Comparison of ENCODE assay signal across 32 cellular contexts in the genomic region with DNA sequence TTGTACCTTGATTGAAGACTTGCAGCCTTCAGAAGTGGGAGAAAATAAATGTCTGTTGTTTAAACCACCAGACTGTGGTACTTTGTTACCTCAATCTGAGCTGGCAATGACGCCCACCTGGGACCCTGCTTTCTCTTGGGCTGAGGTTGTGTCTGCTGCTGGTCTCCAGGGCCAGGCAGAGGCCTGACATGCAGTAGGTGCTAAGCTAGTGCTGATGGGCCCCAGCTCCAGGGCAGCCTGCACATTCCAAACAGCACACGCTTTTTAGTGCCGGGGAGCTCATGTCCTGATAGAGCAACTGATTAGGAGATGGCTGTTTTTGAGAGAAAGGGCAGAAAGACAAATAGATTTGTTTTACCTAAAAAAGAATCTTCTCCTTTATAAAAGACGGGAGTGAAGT.
"Had no signal": no experiment of that assay in that cellular context is flagged by ENCODE, and none has a peak within 500 bp of the region (broad histone marks: within the 10 kb centered on the region; RNA-seq: fewer than 3 reads in every experiment).

No MANE protein-coding gene starts in this region.

- H3K4me1 ChIP-seq: ascending aorta, gastrocnemius medialis had no signal

- ATAC-seq: activated CD4-positive, alpha-beta T cell treated with anti-CD3 and anti-CD28 coated beads for 36 hours; activated CD8-positive, alpha-beta memory T cell treated with anti-CD3 and anti-CD28 coated beads, Interleukin-2, amount 10 ng/mL, durations not matched to agents 7 days and 5 days; activated CD8-positive, alpha-beta T cell treated with anti-CD3 and anti-CD28 coated beads, Interleukin-2, amount 10 ng/mL, durations not matched to agents 7 days and 5 days; activated naive CD4-positive, alpha-beta T cell treated with anti-CD3 and anti-CD28 coated beads, Interleukin-2, amount 50 U/mL, for 72 hours; esophagus mucosa; foreskin keratinocyte; gastrocnemius medialis; T-helper 17 cell had no signal

- H3K4me1 Mint-ChIP-seq: activated CD4-positive, alpha-beta T cell treated with anti-CD3 and anti-CD28 coated beads for 36 hours; activated CD4-positive, alpha-beta T cell treated with anti-CD3 and anti-CD28 coated beads, Interleukin-2, amount 10 ng/mL, durations not matched to agents 24 days and 14 days; activated CD8-positive, alpha-beta memory T cell treated with anti-CD3 and anti-CD28 coated beads, Interleukin-2, amount 10 ng/mL, durations not matched to agents 7 days and 5 days; activated naive CD4-positive, alpha-beta T cell treated with anti-CD3 and anti-CD28 coated beads, Interleukin-2, amount 10 ng/mL, durations not matched to agents 7 days and 5 days; activated naive CD8-positive, alpha-beta T cell treated with anti-CD3 and anti-CD28 coated beads, Interleukin-2, amount 10 ng/mL, durations not matched to agents 7 days and 5 days; central memory CD8-positive, alpha-beta T cell; T-helper 17 cell had no signal

- DNase-seq: activated CD4-positive, alpha-beta memory T cell treated with anti-CD3 and anti-CD28 coated beads for 36 hours; activated CD4-positive, alpha-beta T cell treated with anti-CD3 and anti-CD28 coated beads for 36 hours; activated CD4-positive, alpha-beta T cell treated with anti-CD3 and anti-CD28 coated beads, Interleukin-2, amount 10 ng/mL, durations not matched to agents 24 days and 14 days; activated CD4-positive, CD25-positive, alpha-beta regulatory T cell; activated CD4-positive, CD25-positive, alpha-beta regulatory T cell treated with anti-CD3 and anti-CD28 coated beads, Interleukin-2, amount 50 U/mL, for 72 hours; activated CD8-positive, alpha-beta memory T cell treated with anti-CD3 and anti-CD28 coated beads, Interleukin-2, amount 10 ng/mL, durations not matched to agents 7 days and 5 days; activated CD8-positive, alpha-beta memory T cell treated with anti-CD3 and anti-CD28 coated beads, Interleukin-2, amount 50 U/mL, for 4 hours; activated CD8-positive, alpha-beta T cell treated with anti-CD3 and anti-CD28 coated beads, Interleukin-2, amount 10 ng/mL, durations not matched to agents 7 days and 5 days; activated gamma-delta T cell; activated naive CD4-positive, alpha-beta T cell; activated naive CD4-positive, alpha-beta T cell treated with anti-CD3 and anti-CD28 coated beads, Interleukin-2, amount 10 ng/mL, durations not matched to agents 7 days and 5 days; activated naive CD8-positive, alpha-beta T cell treated with anti-CD3 and anti-CD28 coated beads, Interleukin-2, amount 10 ng/mL, durations not matched to agents 7 days and 5 days; activated T-cell treated with anti-CD3 and anti-CD28 coated beads, Interleukin-2, amount 50 U/mL, for 1 hour; activated T-cell treated with anti-CD3 and anti-CD28 coated beads, Interleukin-2, amount 50 U/mL, for 48 hours; dorsolateral prefrontal cortex; effector memory CD4-positive, alpha-beta T cell; endodermal cell; gastrocnemius medialis; T-helper 1 cell; T-helper 17 cell; T1000 had no signal

- H3K4me3 ChIP-seq: ascending aorta, coronary artery, dorsolateral prefrontal cortex, gastrocnemius medialis had no signal

- H3K9me3 Mint-ChIP-seq: activated CD4-positive, alpha-beta memory T cell treated with anti-CD3 and anti-CD28 coated beads for 36 hours; activated CD4-positive, alpha-beta T cell treated with anti-CD3 and anti-CD28 coated beads, Interleukin-2, amount 10 ng/mL, durations not matched to agents 24 days and 14 days; activated naive CD4-positive, alpha-beta T cell treated with anti-CD3 and anti-CD28 coated beads, Interleukin-2, amount 50 U/mL, for 72 hours; activated naive CD8-positive, alpha-beta T cell treated with anti-CD3 and anti-CD28 coated beads, Interleukin-2, amount 10 ng/mL, durations not matched to agents 7 days and 5 days; activated T-helper 1 cell treated with anti-CD3 and anti-CD28 coated beads, Interleukin-12 subunit alpha, Interleukin-12 subunit beta, Interleukin-2, Interleukin-4 antibody, amounts not matched to agents 30 ng/mL and 10 ng/mL and 1 ng/mL, durations not matched to agents 14 hours and 24 hours and 36 hours; activated T-helper 2 cell treated with anti-CD3 and anti-CD28 coated beads, Interferon-gamma antibody, Interleukin-2, Interleukin-4, amounts not matched to agents 10 μg/mL and 5 μg/mL and 100 μg/mL, durations not matched to agents 14 hours and 24 hours and 36 hours; brain; dendritic cell treated with granulocyte-macrophage colony-stimulating factor and Interleukin-4, amounts not matched to agents 40 ng/mL and 50 ng/mL, for 4 days; endodermal cell; T-helper 2 cell treated with Interferon-gamma antibody and Interleukin-4, amounts not matched to agents 5 μg/mL and 100 μg/mL, for 36 hours had no signal

- H3K9me3 ChIP-seq: ascending aorta, gastrocnemius medialis had no signal

- H3K36me3 Mint-ChIP-seq: activated CD4-positive, alpha-beta memory T cell treated with anti-CD3 and anti-CD28 coated beads for 36 hours; activated CD8-positive, alpha-beta memory T cell treated with anti-CD3 and anti-CD28 coated beads, Interleukin-2, amount 10 ng/mL, durations not matched to agents 7 days and 5 days; activated naive CD4-positive, alpha-beta T cell treated with anti-CD3 and anti-CD28 coated beads, Interleukin-2, amount 10 ng/mL, durations not matched to agents 7 days and 5 days; activated naive CD4-positive, alpha-beta T cell treated with anti-CD3 and anti-CD28 coated beads, Interleukin-2, amount 50 U/mL, for 72 hours; activated naive CD8-positive, alpha-beta T cell treated with anti-CD3 and anti-CD28 coated beads, Interleukin-2, amount 10 ng/mL, durations not matched to agents 7 days and 5 days; brain had no signal

- H3K4me3 Mint-ChIP-seq: activated CD4-positive, alpha-beta memory T cell treated with anti-CD3 and anti-CD28 coated beads for 36 hours; activated CD4-positive, alpha-beta T cell treated with anti-CD3 and anti-CD28 coated beads for 36 hours; activated CD4-positive, alpha-beta T cell treated with anti-CD3 and anti-CD28 coated beads, Interleukin-2, amount 10 ng/mL, durations not matched to agents 24 days and 14 days; activated CD8-positive, alpha-beta memory T cell treated with anti-CD3 and anti-CD28 coated beads, Interleukin-2, amount 10 ng/mL, durations not matched to agents 7 days and 5 days; activated CD8-positive, alpha-beta T cell treated with anti-CD3 and anti-CD28 coated beads, Interleukin-2, amount 10 ng/mL, durations not matched to agents 7 days and 5 days; activated naive CD4-positive, alpha-beta T cell treated with anti-CD3 and anti-CD28 coated beads, Interleukin-2, amount 10 ng/mL, durations not matched to agents 7 days and 5 days; activated naive CD8-positive, alpha-beta T cell treated with anti-CD3 and anti-CD28 coated beads, Interleukin-2, amount 10 ng/mL, durations not matched to agents 7 days and 5 days; activated T-helper 1 cell treated with anti-CD3 and anti-CD28 coated beads, Interleukin-12 subunit alpha, Interleukin-12 subunit beta, Interleukin-2, Interleukin-4 antibody, amounts not matched to agents 30 ng/mL and 10 ng/mL and 1 ng/mL, durations not matched to agents 14 hours and 24 hours and 36 hours; brain; central memory CD8-positive, alpha-beta T cell; dendritic cell treated with granulocyte-macrophage colony-stimulating factor and Interleukin-4, amounts not matched to agents 40 ng/mL and 50 ng/mL, for 4 days; endodermal cell; T-helper 17 cell; T-helper 2 cell treated with Interferon-gamma antibody and Interleukin-4, amounts not matched to agents 5 μg/mL and 100 μg/mL, for 36 hours had no signal

- H3K27ac ChIP-seq: ascending aorta, coronary artery, dorsolateral prefrontal cortex, foreskin keratinocyte, gastrocnemius medialis had no signal

- H3K36me3 ChIP-seq: ascending aorta, gastrocnemius medialis had no signal

- H3K27ac Mint-ChIP-seq: activated CD4-positive, alpha-beta memory T cell treated with anti-CD3 and anti-CD28 coated beads for 36 hours; activated CD4-positive, alpha-beta T cell treated with anti-CD3 and anti-CD28 coated beads for 36 hours; activated CD4-positive, alpha-beta T cell treated with anti-CD3 and anti-CD28 coated beads, Interleukin-2, amount 10 ng/mL, durations not matched to agents 24 days and 14 days; activated CD8-positive, alpha-beta memory T cell treated with anti-CD3 and anti-CD28 coated beads, Interleukin-2, amount 10 ng/mL, durations not matched to agents 7 days and 5 days; activated CD8-positive, alpha-beta T cell treated with anti-CD3 and anti-CD28 coated beads, Interleukin-2, amount 10 ng/mL, durations not matched to agents 7 days and 5 days; activated naive CD4-positive, alpha-beta T cell treated with anti-CD3 and anti-CD28 coated beads, Interleukin-2, amount 10 ng/mL, durations not matched to agents 7 days and 5 days; activated naive CD4-positive, alpha-beta T cell treated with anti-CD3 and anti-CD28 coated beads, Interleukin-2, amount 50 U/mL, for 72 hours; activated naive CD8-positive, alpha-beta T cell treated with anti-CD3 and anti-CD28 coated beads, Interleukin-2, amount 10 ng/mL, durations not matched to agents 7 days and 5 days; activated T-helper 1 cell treated with anti-CD3 and anti-CD28 coated beads, Interleukin-12 subunit alpha, Interleukin-12 subunit beta, Interleukin-2, Interleukin-4 antibody, amounts not matched to agents 30 ng/mL and 10 ng/mL and 1 ng/mL, durations not matched to agents 14 hours and 24 hours and 36 hours; activated T-helper 2 cell treated with anti-CD3 and anti-CD28 coated beads, Interferon-gamma antibody, Interleukin-2, Interleukin-4, amounts not matched to agents 10 μg/mL and 5 μg/mL and 100 μg/mL, durations not matched to agents 14 hours and 24 hours and 36 hours; dendritic cell treated with granulocyte-macrophage colony-stimulating factor and Interleukin-4, amounts not matched to agents 40 ng/mL and 50 ng/mL, for 4 days; endodermal cell; T-helper 17 cell; T-helper 2 cell treated with Interferon-gamma antibody and Interleukin-4, amounts not matched to agents 5 μg/mL and 100 μg/mL, for 36 hours had no signal

- H3K27me3 Mint-ChIP-seq: activated CD4-positive, alpha-beta memory T cell treated with anti-CD3 and anti-CD28 coated beads for 36 hours; activated CD4-positive, alpha-beta T cell treated with anti-CD3 and anti-CD28 coated beads for 36 hours; activated CD4-positive, alpha-beta T cell treated with anti-CD3 and anti-CD28 coated beads, Interleukin-2, amount 10 ng/mL, durations not matched to agents 24 days and 14 days; activated CD8-positive, alpha-beta memory T cell treated with anti-CD3 and anti-CD28 coated beads, Interleukin-2, amount 10 ng/mL, durations not matched to agents 7 days and 5 days; activated naive CD4-positive, alpha-beta T cell treated with anti-CD3 and anti-CD28 coated beads, Interleukin-2, amount 10 ng/mL, durations not matched to agents 7 days and 5 days; activated naive CD8-positive, alpha-beta T cell treated with anti-CD3 and anti-CD28 coated beads, Interleukin-2, amount 10 ng/mL, durations not matched to agents 7 days and 5 days; central memory CD8-positive, alpha-beta T cell; dendritic cell treated with granulocyte-macrophage colony-stimulating factor and Interleukin-4, amounts not matched to agents 40 ng/mL and 50 ng/mL, for 4 days had no signal

- H3K27me3 ChIP-seq: ascending aorta, dorsolateral prefrontal cortex, foreskin keratinocyte, gastrocnemius medialis had no signal
